8 cellular contexts compared by ENCODE assay signal in the genomic region with DNA sequence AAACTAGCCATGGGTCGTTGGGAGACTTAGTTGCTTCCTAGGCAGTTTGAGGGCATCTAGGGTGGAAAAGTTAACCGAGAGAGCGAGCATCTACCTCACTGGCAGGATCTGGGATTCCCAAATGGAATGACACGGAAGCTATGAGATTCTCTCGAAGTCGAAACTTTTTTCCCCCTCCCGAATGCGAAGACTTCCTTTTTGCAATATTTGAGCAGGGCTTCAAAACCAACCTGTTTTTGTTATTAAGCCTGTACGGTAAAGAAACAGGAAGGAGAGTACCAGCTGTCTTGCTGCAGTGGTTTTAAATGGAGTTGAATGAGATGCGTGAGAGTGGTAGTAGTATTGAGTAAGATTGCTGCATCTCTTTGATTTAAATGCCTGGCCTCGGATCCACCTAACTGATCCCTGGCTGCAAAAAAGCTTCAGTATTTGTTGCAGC. TPM values are rescaled to one million over a fixed set of nuclear protein-coding genes. Genes with fewer than 3 reads are reported as not detected.
DNase-seq lines count a peak whose midpoint lies in the region; ATAC-seq and TF ChIP-seq lines count a peak whose summit lies in the region.

No MANE protein-coding gene starts in this region.

- TF ChIP-seq CTCF in C4-2B (conservative IDR thresholded peaks at IDR 0.05) (no peak), HFF-Myc (IDR thresholded peaks at IDR 0.05; ENCODE audit: low read depth, low read length, missing control alignments) (no peak), coronary artery (IDR thresholded peaks at IDR 0.05) (no peak), lower lobe of right lung (IDR thresholded peaks at IDR 0.05) (no peak), transverse colon (IDR thresholded peaks at IDR 0.05) (no peak)

- no peak for TF ChIP-seq EP300 in transverse colon (IDR thresholded peaks at IDR 0.05; ENCODE audit: low read depth)

- TF ChIP-seq POLR2A in transverse colon (IDR thresholded peaks at IDR 0.05) = peak; percentile 20

- peak; percentile 14 to 30 for ATAC-seq in lower lobe of right lung
- ATAC-seq in HG03565 (IDR thresholded peaks at IDR 0.05; ENCODE audit: unreplicated experiment) = no peak
- no peak for ATAC-seq in GM21447 (IDR thresholded peaks at IDR 0.05; ENCODE audit: unreplicated experiment)

- H3K36me3 ChIP-seq in lower lobe of right lung (no peaks in the 10 kb centered on the region), transverse colon (no peaks in the 10 kb centered on the region)

- peak overlapping the region; percentile 73 for H3K4me3 ChIP-seq in HFF-Myc (replicated peaks; ENCODE audit: low read depth, low read length)
- peak overlapping the region; percentile 97 for H3K4me3 ChIP-seq in coronary artery
- peak overlapping the region; percentile 96 for H3K4me3 ChIP-seq in lower lobe of right lung
- H3K4me3 ChIP-seq in transverse colon = peak overlapping the region; percentile 57 to 96 (median 89)

- 0 to 4% methylated on average over 5 to 11 of the region's 11 CpGs for WGBS in transverse colon (ENCODE audit: low coverage in 1 of 2), 2 donors

- in situ Hi-C loops in transverse colon (cut with MboI; ENCODE audit: low pct_ligation_motif_present in 1 of 4, low pct_unique_long_range_greater_than_20kb in 1 of 4, low sequenced_read_pairs in 3 of 4) = no loop called here

- H3K9me3 ChIP-seq in lower lobe of right lung (no peaks in the 10 kb centered on the region), transverse colon (no peaks in the 10 kb centered on the region)

- intact Hi-C loops in lower lobe of right lung (cut with DNase I) = no loop called here
- intact Hi-C loops in transverse colon (cut with DNase I; ENCODE audit: low total_unique reads) = loop anchor here (10.0 kb wide), 1 partner anchor 122 kb away; no protein-coding TSS in a partner anchor

- H3K4me1 ChIP-seq in lower lobe of right lung = peaks cover 32% of the 10 kb centered on the region
- H3K4me1 ChIP-seq in transverse colon = peaks cover 13 to 28% (median 16%) of the 10 kb centered on the region in 4 donors

- peak overlapping the region; percentile 86; the same call in 1 of the 2 replicates for H3K27ac ChIP-seq in C4-2B
- peak overlapping the region; percentile 90 to 99 for H3K27ac ChIP-seq in coronary artery
- peak overlapping the region; percentile 91 for H3K27ac ChIP-seq in lower lobe of right lung
- peak overlapping the region; percentile 89 to 96 (median 95) for H3K27ac ChIP-seq in transverse colon

- DNase-seq in HFF-Myc (ENCODE audit: extremely low read depth, low read depth) (no peak), RPMI7951 (ENCODE audit: low read depth) (peak; percentile 76), coronary artery (ENCODE audit: low spot score) (no peak), lower lobe of right lung (no peak), transverse colon (no peak)

- H3K27me3 ChIP-seq in lower lobe of right lung (ENCODE audit: low read depth) (no peaks in the 10 kb centered on the region), transverse colon (no peaks in the 10 kb centered on the region)

RNA-seq across cellular contexts. Expression of gene NCOA3, which starts 1.1 kb away (rescaled TPM):
- total RNA-seq in RPMI7951 (2014; rRNA removed; shearing (Covaris generic)) = 40.7 and 47.9 TPM in 2 replicates
- total RNA-seq in lower lobe of right lung (42.1 TPM), transverse colon (10 to 100 TPM in 3 of 4 donors, 1 to 10 TPM in 1; 9.2 to 39.1 (median 22.3) TPM)

Comparison
In these comparisons a context has a peak if more than half of its experiments do, and no peak if none do; other contexts are left out.
1. ATAC-seq: peak in lower lobe of right lung (2 of 2); none in HG03565 (single experiment) and GM21447 (single experiment).
2. Peak in every context shown above with its lines, with median percentiles within 50 percentile points of each other: H3K27ac ChIP-seq and H3K4me3 ChIP-seq.